Comparison of ENCODE assay signal across 8 cellular contexts in the genomic region with DNA sequence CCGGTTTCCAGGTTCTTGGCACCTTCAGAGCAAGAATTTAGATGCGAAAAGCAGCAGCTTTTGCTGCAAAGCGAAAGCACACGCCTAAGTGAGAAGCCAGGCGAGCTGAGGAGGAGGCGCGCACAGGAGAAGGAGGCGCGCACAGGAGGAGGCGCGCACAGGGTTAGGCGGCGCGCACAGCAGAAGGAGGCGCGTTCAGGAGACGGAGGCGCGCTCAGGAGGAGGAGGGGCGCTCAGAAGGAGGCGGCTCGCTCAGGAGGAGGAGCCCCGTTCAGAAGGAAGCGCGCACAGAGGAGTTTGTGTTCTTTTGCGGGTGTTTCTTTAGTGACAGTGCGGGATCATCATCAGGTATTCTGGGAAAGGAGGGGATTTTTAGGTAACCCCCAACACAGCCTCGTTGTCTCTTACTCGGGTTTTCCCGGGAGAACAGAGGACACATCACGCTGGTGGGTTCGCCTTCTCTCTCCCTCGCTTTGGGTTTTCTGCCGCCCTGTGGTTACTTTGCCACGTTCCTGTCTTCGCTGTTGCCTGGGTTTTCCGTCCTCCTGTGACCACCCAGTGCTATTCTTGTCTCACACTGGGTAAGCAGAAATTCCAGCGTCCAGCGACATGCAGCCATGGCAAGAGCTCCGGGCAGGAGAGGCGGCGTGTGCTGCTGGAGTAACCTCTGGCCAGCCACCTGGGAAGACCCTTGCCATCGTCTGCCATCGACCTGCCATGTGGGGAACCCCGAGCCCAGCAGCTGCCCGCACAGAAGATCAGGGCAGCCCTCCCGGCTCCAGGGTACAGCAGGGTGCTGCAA.
A peak's percentile ranks its signal among the peaks of the same experiment; 100 is the strongest.
DNase-seq lines count a peak whose midpoint lies in the region; ATAC-seq and FAIRE-seq lines count a peak whose summit lies in the region.

No MANE protein-coding gene starts in this region.

- H3K27ac ChIP-seq in caudate nucleus (ENCODE audit: low read depth, low read length), result peak overlapping the region; percentile 62
- peak overlapping the region; percentile 50 for H3K27ac ChIP-seq in layer of hippocampus (ENCODE audit: low read depth, low read length)

- H3K27me3 ChIP-seq in layer of hippocampus (ENCODE audit: control insufficient read depth, insufficient read depth, low read length), result no peaks in the 10 kb centered on the region

- DNase-seq in AG20443 (ENCODE audit: low spot score) (peak; percentile 96), GM19239 (ENCODE audit: insufficient read length, low spot score) (peak; percentile 65), caudate nucleus (lab: John Stamatoyannopoulos, UW) (peak in 50 of 61 donors; percentile 10 to 80 (median 54)), NCI-H1048 (lab: John Stamatoyannopoulos, UW) (no peak)
- peak in 3 of 4 experiments; percentile 10 to 60 (median 42) for DNase-seq in activated CD4-positive, CD25-positive, alpha-beta regulatory T cell (lab: John Stamatoyannopoulos, UW)
- peak; percentile 63 for DNase-seq in stimulated activated CD4-positive, alpha-beta T cell treated with anti-CD3 and anti-CD28 coated beads, Interleukin-4, amount 100 ng/mL, for 1 hour

- FAIRE-seq in GM19239 (lab: Jason Lieb, UNC), result peak; percentile 72

- peak; percentile 86 for ATAC-seq in HG03565 (IDR thresholded peaks at IDR 0.05; ENCODE audit: unreplicated experiment)
